13 cellular contexts compared by ENCODE assay signal in the genomic region with DNA sequence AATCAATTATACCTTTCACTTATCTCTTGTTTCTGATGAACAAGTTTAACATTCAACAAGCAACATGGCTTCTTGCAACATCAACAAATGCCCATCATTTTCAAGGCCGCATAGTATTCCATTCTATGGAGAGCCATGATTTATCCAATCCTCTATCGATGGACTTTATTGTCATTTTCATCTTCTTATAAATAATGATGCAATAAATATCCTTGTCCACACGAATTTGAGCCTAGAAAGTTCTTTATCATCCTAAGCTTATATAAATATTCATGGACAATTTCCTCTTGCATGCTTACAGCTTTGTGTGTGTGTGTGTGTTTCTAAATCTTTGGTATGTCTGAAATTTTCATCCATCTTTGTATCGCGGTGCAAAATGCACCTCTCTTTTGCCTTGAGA. TPM values are rescaled to one million over a fixed set of nuclear protein-coding genes. Genes with fewer than 3 reads are reported as not detected.
A peak's percentile ranks its signal among the peaks of the same experiment; 100 is the strongest.
DNase-seq lines count a peak whose midpoint lies in the region; ATAC-seq and TF ChIP-seq lines count a peak whose summit lies in the region.
"Had no signal": no experiment of that assay in that cellular context is flagged by ENCODE, and none has a peak within 500 bp of the region (broad histone marks: within the 10 kb centered on the region; RNA-seq: fewer than 3 reads in every experiment).

No MANE protein-coding gene starts in this region.

- H3K4me3 ChIP-seq in HEK293 (ENCODE audit: low read depth, low read length) (no peak overlapping the region), PC-9 (peak overlapping the region; percentile 53; the same call in 1 of the 2 replicates)
- H3K4me3 ChIP-seq: GM23248 had no signal

- H3F3A ChIP-seq in PC-9 (ENCODE audit: insufficient read depth, low read depth): peaks cover 56% of the 10 kb centered on the region

- CTCF ChIA-PET in HEK293 (lab: Yijun Ruan, JAX) (no interaction called here), PC-9 (lab: Charles Lee) (no interaction called here)

- H3K9me3 ChIP-seq in HEK293 (ENCODE audit: control insufficient read depth, insufficient read depth, low read depth, low read length) (no peaks in the 10 kb centered on the region), PC-9 (ENCODE audit: insufficient read depth, low read depth) (no peaks in the 10 kb centered on the region)

- no peaks in the 10 kb centered on the region for H4K20me1 ChIP-seq in PC-9 (ENCODE audit: insufficient read depth)

- peak overlapping the region; percentile 31 for H3K27ac Mint-ChIP-seq in activated CD4-positive, alpha-beta T cell treated with anti-CD3 and anti-CD28 coated beads, Interleukin-2, amount 10 ng/mL, durations not matched to agents 24 days and 14 days
- peak overlapping the region; percentile 48 to 85 for H3K27ac Mint-ChIP-seq in natural killer cell treated with Interleukin-12 subunit alpha and Interleukin-12 subunit beta and Interleukin-15 and Interleukin-18, amount 100 ng/mL, for 72 hours

- TF ChIP-seq CTCF in HEK293 (tag by site-specific recombination; IDR thresholded peaks at IDR 0.05) (no peak), PC-9 (conservative IDR thresholded peaks at IDR 0.05) (no peak), foreskin keratinocyte (conservative IDR thresholded peaks at IDR 0.05) (no peak)

- peak overlapping the region; percentile 91 for H3K4me2 ChIP-seq in PC-9

- peaks cover 81% of the 10 kb centered on the region for H3K79me2 ChIP-seq in PC-9 (ENCODE audit: low read depth)

- no TSS peak for BruUV-seq in PC-9 (replicated peaks; lab: Mats Ljungman, UMichigan)

- peaks cover 75% of the 10 kb centered on the region for H3K4me1 Mint-ChIP-seq in activated CD4-positive, alpha-beta T cell treated with anti-CD3 and anti-CD28 coated beads, Interleukin-2, amount 10 ng/mL, durations not matched to agents 24 days and 14 days
- peaks cover 54 to 80% of the 10 kb centered on the region in 2 donors for H3K4me1 Mint-ChIP-seq in natural killer cell treated with Interleukin-12 subunit alpha and Interleukin-12 subunit beta and Interleukin-15 and Interleukin-18, amount 100 ng/mL, for 72 hours (ENCODE audit: low read depth in 2 of 2)

- DNase-seq in activated CD4-positive, alpha-beta T cell treated with anti-CD3 and anti-CD28 coated beads, Interleukin-2, amount 10 ng/mL, durations not matched to agents 24 days and 14 days: no peak
- no peak for DNase-seq in activated CD4-positive, alpha-beta T cell treated with anti-CD3 and anti-CD28 coated beads for 1 hour
- DNase-seq in PC-9 (peak in 1 of 2 experiments; percentile 20), foreskin keratinocyte (no peak), hypothalamus (lab: John Stamatoyannopoulos, UW) (no peak)
- no peak for DNase-seq in natural killer cell treated with Interleukin-12 subunit alpha and Interleukin-12 subunit beta and Interleukin-15 and Interleukin-18, amount 100 ng/mL, for 72 hours (ENCODE audit: low spot score)
- DNase-seq: CD8-positive, alpha-beta T cell; GM23248; NCI-H187 treated with DMSO at 0.1 percent for 48 hours; NCI-H2171 treated with DMSO at 0.1 percent for 48 hours; RPMI8226 had no signal

- H2AFZ ChIP-seq in PC-9: no peak overlapping the region
- H2AFZ ChIP-seq: GM23248 had no signal

- H3K27ac ChIP-seq in HEK293 (ENCODE audit: extremely low read depth, low read depth, low read length) (no peak overlapping the region), PC-9 (peak overlapping the region; percentile 95), foreskin keratinocyte (no peak overlapping the region)

- H3K36me3 Mint-ChIP-seq in activated CD4-positive, alpha-beta T cell treated with anti-CD3 and anti-CD28 coated beads, Interleukin-2, amount 10 ng/mL, durations not matched to agents 24 days and 14 days (ENCODE audit: low read depth): peaks cover 2% of the 10 kb centered on the region
- H3K36me3 Mint-ChIP-seq in natural killer cell treated with Interleukin-12 subunit alpha and Interleukin-12 subunit beta and Interleukin-15 and Interleukin-18, amount 100 ng/mL, for 72 hours: no peaks in the 10 kb centered on the region
- H3K36me3 Mint-ChIP-seq: CD8-positive, alpha-beta T cell had no signal

- no peaks in the 10 kb centered on the region for H3K9me3 Mint-ChIP-seq in activated CD4-positive, alpha-beta T cell treated with anti-CD3 and anti-CD28 coated beads, Interleukin-2, amount 10 ng/mL, durations not matched to agents 24 days and 14 days
- no peaks in the 10 kb centered on the region for H3K9me3 Mint-ChIP-seq in natural killer cell treated with Interleukin-12 subunit alpha and Interleukin-12 subunit beta and Interleukin-15 and Interleukin-18, amount 100 ng/mL, for 72 hours
- H3K9me3 Mint-ChIP-seq: CD8-positive, alpha-beta T cell had no signal

- ATAC-seq in natural killer cell treated with Interleukin-12 subunit alpha and Interleukin-12 subunit beta and Interleukin-15 and Interleukin-18, amount 100 ng/mL, for 72 hours: no peak
- ATAC-seq in foreskin keratinocyte (no peak), GM21360 (IDR thresholded peaks at IDR 0.05; ENCODE audit: unreplicated experiment) (no peak)

- H3K9me2 ChIP-seq in PC-9 (ENCODE audit: insufficient read depth): no peaks in the 10 kb centered on the region

- intact Hi-C loops in activated CD4-positive, alpha-beta T cell treated with anti-CD3 and anti-CD28 coated beads, Interleukin-2, amount 10 ng/mL, durations not matched to agents 24 days and 14 days (cut with micrococcal nuclease): loop anchor here (2.0 kb wide), 1 partner anchor 19 kb away; no protein-coding TSS in a partner anchor
- intact Hi-C loops in PC-9 (cut with micrococcal nuclease; ENCODE audit: unreplicated experiment): loop anchor here (5.0 kb wide), 2 partner anchors 74 to 139 kb away; no protein-coding TSS in a partner anchor

- no peak overlapping the region for H3K4me3 Mint-ChIP-seq in activated CD4-positive, alpha-beta T cell treated with anti-CD3 and anti-CD28 coated beads, Interleukin-2, amount 10 ng/mL, durations not matched to agents 24 days and 14 days
- peak overlapping the region; percentile 43 for H3K4me3 Mint-ChIP-seq in natural killer cell treated with Interleukin-12 subunit alpha and Interleukin-12 subunit beta and Interleukin-15 and Interleukin-18, amount 100 ng/mL, for 72 hours
- H3K4me3 Mint-ChIP-seq: CD8-positive, alpha-beta T cell had no signal

- peaks cover 4% of the 10 kb centered on the region for H3K4me1 ChIP-seq in HEK293 (ENCODE audit: control insufficient read depth, insufficient read depth, low read length)
- peaks cover 59% of the 10 kb centered on the region for H3K4me1 ChIP-seq in PC-9 (replicated peaks; ENCODE audit: insufficient read depth)
- H3K4me1 ChIP-seq in foreskin keratinocyte: peaks cover 19% of the 10 kb centered on the region

- no peaks in the 10 kb centered on the region for H3K36me3 ChIP-seq in HEK293 (ENCODE audit: control insufficient read depth in 2 of 2, insufficient read depth in 1 of 2, low read length in 2 of 2)
- H3K36me3 ChIP-seq in PC-9 (ENCODE audit: low read depth): peaks cover 16% of the 10 kb centered on the region; the same call in 1 of the 2 replicates

- POLR2A ChIA-PET in HEK293 (lab: Yijun Ruan, JAX) (no interaction called here), PC-9 (lab: Charles Lee; ENCODE audit: unreplicated experiment) (no interaction called here)

- peaks cover 21% of the 10 kb centered on the region for H3K27me3 Mint-ChIP-seq in activated CD4-positive, alpha-beta T cell treated with anti-CD3 and anti-CD28 coated beads, Interleukin-2, amount 10 ng/mL, durations not matched to agents 24 days and 14 days
- peaks cover 48 to 61% of the 10 kb centered on the region in 2 donors for H3K27me3 Mint-ChIP-seq in natural killer cell treated with Interleukin-12 subunit alpha and Interleukin-12 subunit beta and Interleukin-15 and Interleukin-18, amount 100 ng/mL, for 72 hours

- no peaks in the 10 kb centered on the region for H3K27me3 ChIP-seq in PC-9 (ENCODE audit: insufficient read depth, low read depth)
- H3K27me3 ChIP-seq in foreskin keratinocyte: peaks cover 15% of the 10 kb centered on the region

TF ChIP-seq in HEK293, 187 proteins besides CTCF, POLR2A, EP300 and RAD21 (continues in another document):
- TF ChIP-seq ZNF654 (tag by site-specific recombination; IDR thresholded peaks at IDR 0.05; ENCODE audit: low read depth) (no peak), ZNF2 (tag by site-specific recombination; IDR thresholded peaks at IDR 0.05) (no peak)
- TF ChIP-seq, protein P1, sequence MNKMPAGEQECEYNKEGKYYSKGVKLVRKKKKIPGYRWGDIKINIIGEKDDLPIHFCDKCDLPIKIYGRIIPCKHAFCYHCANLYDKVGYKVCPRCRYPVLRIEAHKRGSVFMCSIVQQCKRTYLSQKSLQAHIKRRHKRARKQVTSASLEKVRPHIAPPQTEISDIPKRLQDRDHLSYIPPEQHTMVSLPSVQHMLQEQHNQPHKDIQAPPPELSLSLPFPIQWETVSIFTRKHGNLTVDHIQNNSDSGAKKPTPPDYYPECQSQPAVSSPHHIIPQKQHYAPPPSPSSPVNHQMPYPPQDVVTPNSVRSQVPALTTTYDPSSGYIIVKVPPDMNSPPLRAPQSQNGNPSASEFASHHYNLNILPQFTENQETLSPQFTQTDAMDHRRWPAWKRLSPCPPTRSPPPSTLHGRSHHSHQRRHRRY (tag by site-specific recombination; IDR thresholded peaks at IDR 0.05): no peak

RNA-seq across cellular contexts. Expression of a gene that starts 29.1 kb away (rescaled TPM):
- total RNA-seq in activated CD4-positive, alpha-beta T cell treated with anti-CD3 and anti-CD28 coated beads, Interleukin-2, amount 10 ng/mL, durations not matched to agents 24 days and 14 days: 1.4 and 2.6 TPM in 2 replicates
- total RNA-seq in PC-9 (2021) (24.0 and 30.1 TPM in 2 replicates), foreskin keratinocyte (0.14 TPM in 2 replicates)
- 1 to 10 TPM; 4.0 to 5.6 TPM for total RNA-seq in natural killer cell treated with Interleukin-12 subunit alpha and Interleukin-12 subunit beta and Interleukin-15 and Interleukin-18, amount 100 ng/mL, for 72 hours
- polyA plus RNA-seq in foreskin keratinocyte: 0.10 and 0.29 TPM in 2 replicates
